In genomic region chr4:56870927-56871326, GRCh38 we compare ENCODE assay signal across 16 cellular contexts. TPM values are rescaled to one million over a fixed set of nuclear protein-coding genes. Genes with fewer than 3 reads are reported as not detected.
DNase-seq lines count a peak whose midpoint lies in the region; ATAC-seq and TF ChIP-seq lines count a peak whose summit lies in the region.
"Had no signal": no experiment of that assay in that cellular context is flagged by ENCODE, and none has a peak within 500 bp of the region (broad histone marks: within the 10 kb centered on the region; RNA-seq: fewer than 3 reads in every experiment).

No MANE protein-coding gene starts in this region.

- no peaks in the 10 kb centered on the region for H3K9me2 ChIP-seq in hepatocyte (replicated peaks; ENCODE audit: insufficient read depth)

- POLR2A ChIA-PET in IMR-90 (lab: Charles Lee; ENCODE audit: unreplicated experiment): no interaction called here

- H2BK20ac ChIP-seq in IMR-90 (ENCODE audit: low read depth, low read length): no peak overlapping the region

- H4K8ac ChIP-seq in IMR-90 (ENCODE audit: low read depth in 2 of 2, low read length in 2 of 2): no peak overlapping the region

- no peak overlapping the region for H3K18ac ChIP-seq in IMR-90 (ENCODE audit: low read depth, low read length)

- H2AK9ac ChIP-seq in IMR-90 (replicated peaks; ENCODE audit: low read depth, low read length, poor library complexity): no peak overlapping the region

- no peaks in the 10 kb centered on the region for H4K20me1 ChIP-seq in IMR-90 (ENCODE audit: insufficient read depth, low read length)
- H4K20me1 ChIP-seq in hepatocyte (ENCODE audit: insufficient read depth, poor library complexity, severe bottlenecking): no peaks in the 10 kb centered on the region

- no peak overlapping the region for H3K4ac ChIP-seq in IMR-90 (ENCODE audit: low read depth, low read length)

- H4K91ac ChIP-seq in IMR-90 (ENCODE audit: insufficient read depth, low read depth, low read length): no peak overlapping the region

- intact Hi-C loops in IMR-90 (cut with micrococcal nuclease): no loop called here

- H3K56ac ChIP-seq in IMR-90 (ENCODE audit: extremely low read depth, insufficient read depth, low read length): no peak overlapping the region

- no peak for TF ChIP-seq CTCF in IMR-90 (conservative IDR thresholded peaks at IDR 0.05; ENCODE audit: low read depth, low read length)
- no peak for TF ChIP-seq CTCF in hepatocyte (IDR thresholded peaks at IDR 0.05; ENCODE audit: poor library complexity)

- no peak overlapping the region for H4K5ac ChIP-seq in IMR-90 (ENCODE audit: low read depth, low read length)

- TF ChIP-seq POLR2A in IMR-90 (IDR thresholded peaks at IDR 0.05; ENCODE audit: low read depth, low read length): no peak

- H3K9ac ChIP-seq in IMR-90 (ENCODE audit: low read depth, low read length): no peak overlapping the region

- CTCF ChIA-PET in IMR-90 (lab: Yijun Ruan, JAX): no interaction called here

- H3K27me3 ChIP-seq in IMR-90 (ENCODE audit: control insufficient read depth, insufficient read depth, low read length): peaks cover 1% of the 10 kb centered on the region; the same call in 1 of the 2 replicates
- H3K27me3 ChIP-seq in hepatocyte: no peaks in the 10 kb centered on the region
- H3K27me3 ChIP-seq: ascending aorta had no signal

- H2AK5ac ChIP-seq in IMR-90 (ENCODE audit: low read depth, low read length): no peak overlapping the region

- no peak overlapping the region for H2BK15ac ChIP-seq in IMR-90 (ENCODE audit: low read depth, low read length)

- H3K4me2 ChIP-seq in IMR-90 (ENCODE audit: low read depth, low read length): no peak overlapping the region
- H3K4me2 ChIP-seq in hepatocyte: peak overlapping the region; percentile 70

- no peak overlapping the region for H2BK120ac ChIP-seq in IMR-90 (ENCODE audit: low read depth, low read length)

- DNase-seq in Ammon's horn (ENCODE audit: low spot score) (peak; percentile 4), IMR-90 (peak; percentile 35), SK-N-DZ (ENCODE audit: low spot score) (peak; percentile 7), hepatocyte (ENCODE audit: low spot score) (peak; percentile 8), SIG-M5 (lab: John Stamatoyannopoulos, UW) (no peak), AG08396 (ENCODE audit: low spot score) (no peak), substantia nigra (lab: John Stamatoyannopoulos, UW) (no peak)
- DNase-seq: activated T-cell treated with anti-CD3 and anti-CD28 coated beads, Interleukin-2, amount 50 U/mL, for 4 hours; KBM-7 had no signal

- no peaks in the 10 kb centered on the region for H3K9me1 ChIP-seq in IMR-90 (ENCODE audit: insufficient read depth, low read length)

- no peak for TF ChIP-seq RAD21 in IMR-90 (IDR thresholded peaks at IDR 0.05; ENCODE audit: low read length)

- H3K23ac ChIP-seq in IMR-90 (ENCODE audit: low read depth, low read length): no peak overlapping the region

- no peaks in the 10 kb centered on the region for H3K79me1 ChIP-seq in IMR-90 (ENCODE audit: low read depth in 1 of 2, low read length in 2 of 2)

- ATAC-seq in IMR-90 (ENCODE audit: low read depth) (peak; percentile 82), HG03097 (IDR thresholded peaks at IDR 0.05; ENCODE audit: low FRiP score, unreplicated experiment) (no peak)
- ATAC-seq: activated CD4-positive, CD25-positive, alpha-beta regulatory T cell treated with anti-CD3 and anti-CD28 coated beads, Interleukin-2, amount 50 U/mL, for 24 hours; activated T-cell treated with anti-CD3 and anti-CD28 coated beads, Interleukin-2, amount 50 U/mL, for 4 hours had no signal

- dilution Hi-C loops in IMR-90 (cut with HindIII; ENCODE audit: low sequenced_read_pairs, unreplicated experiment): no loop called here

- H3K4me1 ChIP-seq in IMR-90 (ENCODE audit: control insufficient read depth, insufficient read depth, low read length): peaks cover 3% of the 10 kb centered on the region; the same call in 1 of the 2 replicates
- peaks cover 5% of the 10 kb centered on the region for H3K4me1 ChIP-seq in hepatocyte (ENCODE audit: insufficient read depth)
- H3K4me1 ChIP-seq: ascending aorta had no signal

- H3K4me3 ChIP-seq in IMR-90 (ENCODE audit: insufficient read depth, low read depth, low read length): no peak overlapping the region
- no peak overlapping the region for H3K4me3 ChIP-seq in hepatocyte
- H3K4me3 ChIP-seq: ascending aorta, HAP-1 had no signal

- 36% methylated on average over 3 of the region's 4 CpGs; no CpG with 5 or more reads in 1 of the 2 experiments for WGBS in IMR-90 (ENCODE audit: extremely low coverage in 2 of 2, insufficient read length in 1 of 2), 2 experiments
- 43% methylated on average over 4 of the region's 4 CpGs for WGBS in hepatocyte (ENCODE audit: low lambda C conversion rate, missing lambda C conversion rate)

- H3K27ac ChIP-seq in IMR-90 (ENCODE audit: insufficient read depth, low read length) (no peak overlapping the region), hepatocyte (peak overlapping the region; percentile 90), substantia nigra (ENCODE audit: low read depth, low read length, poor library complexity, severe bottlenecking) (no peak overlapping the region)
- H3K27ac ChIP-seq: ascending aorta had no signal

- H2AFZ ChIP-seq in IMR-90 (replicated peaks; ENCODE audit: low read length, poor library complexity) (no peak overlapping the region), hepatocyte (no peak overlapping the region)

- no peak overlapping the region for H2BK5ac ChIP-seq in IMR-90 (ENCODE audit: low read depth, low read length, poor library complexity, severe bottlenecking)

- no TSS peak for BruUV-seq in IMR-90 (replicated peaks; lab: Mats Ljungman, UMichigan)

- H3K14ac ChIP-seq in IMR-90 (replicated peaks; ENCODE audit: low read depth, low read length): no peak overlapping the region

- no peaks in the 10 kb centered on the region for H3K36me3 ChIP-seq in IMR-90 (ENCODE audit: control insufficient read depth, insufficient read depth, low read length)
- no peaks in the 10 kb centered on the region for H3K36me3 ChIP-seq in hepatocyte (replicated peaks; ENCODE audit: insufficient read depth, low read depth)
- H3K36me3 ChIP-seq: ascending aorta, HAP-1 had no signal

- H3K79me2 ChIP-seq in hepatocyte: no peaks in the 10 kb centered on the region

- in situ Hi-C loops in IMR-90 (cut with MboI; ENCODE audit: low sequenced_read_pairs): loop anchor here (25.0 kb wide), 1 partner anchor 109 kb away; no protein-coding TSS in a partner anchor

- H3K9me3 ChIP-seq in IMR-90 (ENCODE audit: control insufficient read depth, insufficient read depth, low read length) (no peaks in the 10 kb centered on the region), hepatocyte (ENCODE audit: low read depth) (no peaks in the 10 kb centered on the region)
- H3K9me3 ChIP-seq: ascending aorta, HAP-1 had no signal

TF ChIP-seq in IMR-90, 13 proteins besides CTCF, POLR2A, EP300 and RAD21:
- no peak for TF ChIP-seq MXI1 (IDR thresholded peaks at IDR 0.05; ENCODE audit: borderline replicate concordance, low read depth, low read length)
- no peak for TF ChIP-seq SMC3 (IDR thresholded peaks at IDR 0.05; ENCODE audit: low read depth, low read length)
- TF ChIP-seq BHLHE40 (IDR thresholded peaks at IDR 0.05; ENCODE audit: low read depth, low read length): no peak
TF ChIP-seq in IMR-90: peak in this region for 0.

RNA-seq across cellular contexts. Expression of gene REST, which starts 36.8 kb away (rescaled TPM):
- total RNA-seq in IMR-90 (2012; rRNA removed): 60.5 and 66.9 TPM in 2 replicates
- 10.0 and 10.1 TPM in 2 replicates for polyA plus RNA-seq in IMR-90 (2012; rRNA removed)
- 2.7 and 2.8 TPM in 2 replicates for polyA plus RNA-seq in IMR-90 (2012; cell fraction: cytosol; rRNA removed)
- polyA plus RNA-seq in IMR-90 (2012; cell fraction: nucleus; rRNA removed; ENCODE audit: low replicate concordance): 2.1 and 8.6 TPM in 2 replicates
- 7.6 and 11.1 TPM in 2 replicates for polyA plus RNA-seq in SK-N-DZ (2014; cell fraction: cytosol; rRNA removed)
- polyA plus RNA-seq in SK-N-DZ (2014; cell fraction: nucleus; rRNA removed): 5.8 and 8.4 TPM in 2 replicates
- 47.5 and 50.5 TPM in 2 replicates for total RNA-seq in hepatocyte
- polyA plus RNA-seq in hepatocyte: 62.7 and 64.0 TPM in 2 replicates

RNA-seq across cellular contexts. Expression of gene SPINK2, which starts 49.4 kb away (rescaled TPM):
- not detected in 2 replicates for total RNA-seq in IMR-90 (2012; rRNA removed)
- polyA plus RNA-seq in IMR-90 (2012; rRNA removed): not detected in 2 replicates
- not detected in 2 replicates for polyA plus RNA-seq in IMR-90 (2012; cell fraction: cytosol; rRNA removed)
- polyA plus RNA-seq in IMR-90 (2012; cell fraction: nucleus; rRNA removed; ENCODE audit: low replicate concordance): not detected in 2 replicates
- polyA plus RNA-seq in SK-N-DZ (2014; cell fraction: cytosol; rRNA removed): not detected in 2 replicates
- polyA plus RNA-seq in SK-N-DZ (2014; cell fraction: nucleus; rRNA removed): not detected in 2 replicates
- total RNA-seq in hepatocyte: not detected in 2 replicates
- 0.77 TPM in 1 of 2 replicates, not detected in the other for polyA plus RNA-seq in hepatocyte
- total RNA-seq: ascending aorta, myocyte, NCI-H460, urinary bladder had no signal

Comparison
In these comparisons a context has a peak if more than half of its experiments do, and no peak if none do; other contexts are left out.
1. DNase-seq: peak in Ammon's horn (single experiment), IMR-90 (single experiment), SK-N-DZ (single experiment) and hepatocyte (single experiment); none in SIG-M5 (single experiment), AG08396 (single experiment) and substantia nigra (0 of 49).